Comparison of ENCODE assay signal across 19 cellular contexts in the genomic region with DNA sequence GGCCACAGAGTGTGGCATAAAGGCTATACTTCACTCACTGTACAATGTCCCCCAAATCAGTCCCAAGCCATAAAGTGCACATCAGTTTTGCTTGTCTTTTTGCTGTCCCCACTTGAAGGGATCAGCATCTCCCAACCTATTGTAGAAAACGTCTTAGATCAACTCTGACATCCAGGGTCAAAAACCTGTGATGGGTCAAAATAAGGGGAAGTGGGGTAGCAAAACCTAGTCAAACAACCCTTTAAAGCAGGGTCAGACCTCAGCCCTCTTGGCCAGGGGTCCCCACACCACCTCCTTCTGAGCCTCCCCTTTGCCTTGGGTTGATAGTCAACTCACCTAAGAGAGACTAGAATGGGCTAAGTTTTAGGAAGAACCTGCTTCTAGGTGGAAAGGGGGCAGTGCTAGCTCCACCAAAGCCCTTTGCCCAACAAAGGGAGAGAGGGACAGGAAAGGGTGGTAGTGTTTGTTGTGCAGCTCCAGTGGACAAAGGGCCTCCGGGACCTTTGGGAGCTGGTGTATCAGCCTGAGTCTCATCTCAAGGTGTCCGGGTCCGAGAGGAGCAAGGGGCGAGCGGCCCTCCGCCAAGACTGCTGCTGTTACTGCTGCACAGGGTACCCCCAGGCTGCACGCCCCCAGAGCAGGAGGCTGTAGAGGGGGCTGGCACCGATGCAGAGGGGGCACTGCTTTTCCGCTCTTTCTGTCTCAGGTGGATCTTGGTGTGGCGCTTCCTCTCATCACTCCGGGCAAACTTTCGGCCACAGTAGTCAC. TPM values are rescaled to one million over a fixed set of nuclear protein-coding genes. Genes with fewer than 3 reads are reported as not detected.
A peak's percentile ranks its signal among the peaks of the same experiment; 100 is the strongest.
DNase-seq lines count a peak whose midpoint lies in the region; ATAC-seq, FAIRE-seq and TF ChIP-seq lines count a peak whose summit lies in the region.
"Had no signal": no experiment of that assay in that cellular context is flagged by ENCODE, and none has a peak within 500 bp of the region (broad histone marks: within the 10 kb centered on the region; RNA-seq: fewer than 3 reads in every experiment).

No MANE protein-coding gene starts in this region.

- in situ Hi-C loops in K562 (cut with MboI), result no loop called here

- H3K9me1 ChIP-seq in K562 (ENCODE audit: control insufficient read depth, insufficient read depth, low read length), result no peaks in the 10 kb centered on the region

- H3K9me3 ChIP-seq in K562 (replicated peaks; ENCODE audit: control insufficient read depth, insufficient read depth, low read depth, low read length) (no peaks in the 10 kb centered on the region), tibial nerve (no peaks in the 10 kb centered on the region)
- H3K9me3 ChIP-seq: BE2C, esophagus muscularis mucosa, right atrium auricular region had no signal

- TF ChIP-seq RAD21 in K562 (CRISPR knock-in tag; conservative IDR thresholded peaks at IDR 0.05 in 1 of 2, IDR thresholded peaks at IDR 0.05 in 1 of 2), result no peak

- H3K4me1 Mint-ChIP-seq in IgD-negative memory B cell, result peaks cover 20 to 44% (median 42%) of the 10 kb centered on the region in 3 donors

- ATAC-seq in K562 (no peak), GM21825 (IDR thresholded peaks at IDR 0.05; ENCODE audit: unreplicated experiment) (no peak), GM19467 (IDR thresholded peaks at IDR 0.05; ENCODE audit: unreplicated experiment) (no peak)
- ATAC-seq: left colon, WTC11 had no signal

- TF ChIP-seq CTCF in K562 (IDR thresholded peaks at IDR 0.05 in 2 of 3, conservative IDR thresholded peaks at IDR 0.05 in 1 of 3; ENCODE audit: insufficient read depth in 2 of 3, low read depth in 1 of 3, low read length in 3 of 3) (no peak), tibial nerve (IDR thresholded peaks at IDR 0.05) (no peak)

- no peaks in the 10 kb centered on the region for H4K20me1 ChIP-seq in K562 (replicated peaks; ENCODE audit: control insufficient read depth, insufficient read depth, low read length)

- H3K36me3 ChIP-seq in K562 (ENCODE audit: control insufficient read depth, insufficient read depth, low read length) (peaks cover 10% of the 10 kb centered on the region; the same call in 1 of the 3 replicates), tibial nerve (peaks cover 0 to 24% (median 0%) of the 10 kb centered on the region in 3 donors)
- H3K36me3 ChIP-seq: BE2C, right atrium auricular region had no signal

- peaks cover 9% of the 10 kb centered on the region for H3K27me3 Mint-ChIP-seq in IgD-negative memory B cell

- DNase-seq in stimulated activated CD4-positive, alpha-beta T cell treated with anti-CD3 and anti-CD28 coated beads, Interleukin-15, amount 100 ng/mL, for 24 hours, result peak; percentile 17
- no peak for DNase-seq in stimulated activated CD4-positive, alpha-beta T cell treated with anti-CD3 and anti-CD28 coated beads, Interleukin-12 subunit alpha, Interleukin-12 subunit beta, amount 100 ng/mL, for 4 hours
- DNase-seq in K562 (ENCODE audit: extremely low read depth in 1 of 4, low spot score in 3 of 4), result peak in 1 of 4 experiments; percentile 12
- DNase-seq in tibial nerve (ENCODE audit: low spot score in 2 of 2), result no peak
- DNase-seq: amniotic stem cell; BE2C; effector CD4-positive, alpha-beta T cell; left colon; NCI-H1417 treated with DMSO at 0.1 percent for 48 hours; NCI-H69; OCI-M1; SHP77 had no signal

- peak overlapping the region in 2 of 3 donors; percentile 3 to 46 for H3K27ac Mint-ChIP-seq in IgD-negative memory B cell
- H3K27ac Mint-ChIP-seq: WTC11 had no signal

- no peaks in the 10 kb centered on the region for H3K36me3 Mint-ChIP-seq in IgD-negative memory B cell
- H3K36me3 Mint-ChIP-seq: WTC11 had no signal

- 11% methylated on average over 9 of the region's 13 CpGs for WGBS in K562 (ENCODE audit: insufficient coverage, low coverage, missing lambda C conversion rate)
- WGBS in tibial nerve, 2 donors, result 85 to 86% methylated on average over 13 of the region's 13 CpGs

- CTCF ChIA-PET in K562 (lab: Yijun Ruan, JAX; ENCODE audit: low intra/inter-chr PET ratio), result no interaction called here

- POLR2A ChIA-PET in K562 (lab: Yijun Ruan, JAX), result interaction anchor here (0.7 kb wide), 1 partner anchor 354 kb away, joined by 4 read pairs; no protein-coding TSS in a partner anchor

- H3K27ac ChIP-seq in K562 (ENCODE audit: extremely low read depth, low read depth, low read length), result no peak overlapping the region
- H3K27ac ChIP-seq in tibial nerve, result peak overlapping the region in 2 of 4 donors; percentile 47 to 94
- H3K27ac ChIP-seq: esophagus muscularis mucosa, right atrium auricular region had no signal

- peaks cover 7% of the 10 kb centered on the region; the same call in 1 of the 3 replicates for H3K79me2 ChIP-seq in K562 (ENCODE audit: control insufficient read depth, insufficient read depth, low read length)

- intact Hi-C loops in K562 (cut with micrococcal nuclease), result no loop called here

- H3K4me3 ChIP-seq in K562 (no peak overlapping the region), tibial nerve (peak overlapping the region in 3 of 4 donors; percentile 5 to 92 (median 13))
- H3K4me3 ChIP-seq: esophagus muscularis mucosa, right atrium auricular region had no signal

- H3K9ac ChIP-seq in K562 (ENCODE audit: insufficient read depth in 1 of 2, low read depth in 2 of 2, low read length in 2 of 2), result no peak overlapping the region; a peak in 1 of 4 replicates

- peaks cover 0 to 1% (median 0%) of the 10 kb centered on the region in 3 donors for H3K9me3 Mint-ChIP-seq in IgD-negative memory B cell
- H3K9me3 Mint-ChIP-seq: central memory CD8-positive, alpha-beta T cell; WTC11 had no signal

- TF ChIP-seq EP300 in K562 (IDR thresholded peaks at IDR 0.05; ENCODE audit: low read length), result no peak
- TF ChIP-seq EP300 in tibial nerve (IDR thresholded peaks at IDR 0.05), result no peak

- TF ChIP-seq POLR2A in K562 (conservative IDR thresholded peaks at IDR 0.05), result no peak
- no peak for TF ChIP-seq POLR2A in tibial nerve (IDR thresholded peaks at IDR 0.05)

- H3K4me2 ChIP-seq in K562 (ENCODE audit: insufficient read depth, low read length), result no peak overlapping the region

- H3K4me1 ChIP-seq in K562 (replicated peaks in 1 of 2; ENCODE audit: control insufficient read depth in 2 of 2, insufficient read depth in 2 of 2, low read length in 2 of 2), result peaks cover 5 to 38% of the 10 kb centered on the region in 2 experiments; a peak in 3 of 5 replicates
- peaks cover 0 to 44% (median 17%) of the 10 kb centered on the region in 4 donors for H3K4me1 ChIP-seq in tibial nerve
- H3K4me1 ChIP-seq: BE2C had no signal

- FAIRE-seq in K562 (lab: Jason Lieb, UNC), result no peak

- peak overlapping the region; percentile 25 to 77 (median 53) for H3K4me3 Mint-ChIP-seq in IgD-negative memory B cell

- H3K27me3 ChIP-seq in K562 (ENCODE audit: control insufficient read depth in 2 of 2, insufficient read depth in 2 of 2, low read length in 2 of 2), result peaks cover 12 to 37% of the 10 kb centered on the region in 2 experiments; a peak in 4 of 5 replicates
- peaks cover 0 to 16% of the 10 kb centered on the region in 2 donors for H3K27me3 ChIP-seq in tibial nerve
- H3K27me3 ChIP-seq: right atrium auricular region had no signal

- no TSS peak for BruUV-seq in K562 (replicated peaks; lab: Mats Ljungman, UMichigan)

- H2AFZ ChIP-seq in K562 (ENCODE audit: low read depth, low read length), result no peak overlapping the region

RNA-seq across cellular contexts. Expression of gene EGR2, which starts 3.3 kb away (rescaled TPM):
- polyA plus RNA-seq in IgD-negative memory B cell (2.6 TPM), K562 (2011; rRNA removed) (0.08 and 0.09 TPM in 2 replicates), K562 (2014; fragmentation: Illumina TruSeq; extraction: Trizol) (0.11 and 0.12 TPM in 2 replicates), K562 (2014; fragmentation: Nextera tagmentation; extraction: Ambion mirVana) (not detected), K562 (2014; rRNA removed) (0.03 and 0.15 TPM in 2 replicates)
- total RNA-seq in K562 (2011; cell fraction: chromatin; rRNA removed; ENCODE audit: low replicate concordance), result 0.30 and 0.81 TPM in 2 replicates
- total RNA-seq in K562 (2011; cell fraction: nucleolus; rRNA removed), result 0.79 and 0.83 TPM in 2 replicates
- 0.51 and 0.69 TPM in 2 replicates for total RNA-seq in K562 (2011; cell fraction: nucleoplasm; rRNA removed)
- total RNA-seq in K562 (2014; rRNA removed) (0.24 TPM in 1 of 2 replicates, not detected in the other), K562 (2014; rRNA removed; fragmentation: Illumina TruSeq; extraction: Trizol) (0.11 and 0.19 TPM in 2 replicates), K562 (2015; rRNA removed; fragmentation: Illumina TruSeq; extraction: Trizol) (not detected in 2 replicates), K562 (2021) (0.18 and 0.83 TPM in 2 replicates), tibial nerve (10 to 100 TPM; 19.4 to 35.4 (median 27.7) TPM)
- 0.06 and 0.31 TPM in 2 replicates for polyA plus RNA-seq in K562 (2011; cell fraction: cytosol; rRNA removed)
- polyA plus RNA-seq in K562 (2011; cell fraction: nucleus; rRNA removed), result 0.37 and 1.4 TPM in 2 replicates
- polyA plus RNA-seq in K562 (2012), result 0.25 and 0.47 TPM in 2 replicates
- 0.09 and 0.70 TPM in 2 replicates for polyA minus RNA-seq in K562 (2011; rRNA and poly(A)+ RNA removed)
- polyA minus RNA-seq in K562 (2011; cell fraction: cytosol; rRNA and poly(A)+ RNA removed), result not detected in 2 replicates
- polyA minus RNA-seq in K562 (2011; cell fraction: nucleus; rRNA and poly(A)+ RNA removed), result 0.33 and 0.81 TPM in 2 replicates

RNA-seq across cellular contexts. Expression of gene ADO, which starts 8.3 kb away (rescaled TPM):
- polyA plus RNA-seq in IgD-negative memory B cell, result 3.4 TPM
- total RNA-seq in K562 (2011; cell fraction: chromatin; rRNA removed; ENCODE audit: low replicate concordance), result 7.7 and 9.9 TPM in 2 replicates
- total RNA-seq in K562 (2011; cell fraction: nucleolus; rRNA removed), result 12.4 and 12.8 TPM in 2 replicates
- 13.9 and 17.6 TPM in 2 replicates for total RNA-seq in K562 (2011; cell fraction: nucleoplasm; rRNA removed)
- 19.5 and 23.8 TPM in 2 replicates for total RNA-seq in K562 (2014; rRNA removed)
- 13.1 and 14.7 TPM in 2 replicates for total RNA-seq in K562 (2014; rRNA removed; fragmentation: Illumina TruSeq; extraction: Trizol)
- 18.1 and 19.5 TPM in 2 replicates for total RNA-seq in K562 (2015; rRNA removed; fragmentation: Illumina TruSeq; extraction: Trizol)
- 20.0 and 20.6 TPM in 2 replicates for total RNA-seq in K562 (2021)
- 14.4 and 16.8 TPM in 2 replicates for polyA plus RNA-seq in K562 (2011; rRNA removed)
- polyA plus RNA-seq in K562 (2011; cell fraction: cytosol; rRNA removed), result 9.7 and 16.6 TPM in 2 replicates
- 7.9 and 8.7 TPM in 2 replicates for polyA plus RNA-seq in K562 (2011; cell fraction: nucleus; rRNA removed)
- polyA plus RNA-seq in K562 (2012), result 12.4 and 15.8 TPM in 2 replicates
- polyA plus RNA-seq in K562 (2014; fragmentation: Illumina TruSeq; extraction: Trizol), result 14.1 and 16.1 TPM in 2 replicates
- 1 to 10 TPM; 3.0 to 3.8 TPM for polyA plus RNA-seq in K562 (2014; fragmentation: Nextera tagmentation; extraction: Ambion mirVana)
- polyA plus RNA-seq in K562 (2014; rRNA removed), result 15.3 and 15.6 TPM in 2 replicates
- 18.8 and 20.3 TPM in 2 replicates for polyA minus RNA-seq in K562 (2011; rRNA and poly(A)+ RNA removed)
- 13.3 and 13.8 TPM in 2 replicates for polyA minus RNA-seq in K562 (2011; cell fraction: cytosol; rRNA and poly(A)+ RNA removed)
- polyA minus RNA-seq in K562 (2011; cell fraction: nucleus; rRNA and poly(A)+ RNA removed), result 12.3 and 17.2 TPM in 2 replicates
- total RNA-seq in tibial nerve, result 10 to 100 TPM; 36.9 to 73.9 (median 48.1) TPM

Comparison
In these comparisons a context has a peak if more than half of its experiments do, and no peak if none do; other contexts are left out.
1. RNA of gene EGR2, which starts 3.3 kb away (total RNA-seq): 19.4 to 35.4 TPM in tibial nerve; 0.11 to 0.83 TPM in K562; every median in the first group is over 10 times any median in the second.